Comparison of ENCODE assay signal across 19 cellular contexts in the genomic region with DNA sequence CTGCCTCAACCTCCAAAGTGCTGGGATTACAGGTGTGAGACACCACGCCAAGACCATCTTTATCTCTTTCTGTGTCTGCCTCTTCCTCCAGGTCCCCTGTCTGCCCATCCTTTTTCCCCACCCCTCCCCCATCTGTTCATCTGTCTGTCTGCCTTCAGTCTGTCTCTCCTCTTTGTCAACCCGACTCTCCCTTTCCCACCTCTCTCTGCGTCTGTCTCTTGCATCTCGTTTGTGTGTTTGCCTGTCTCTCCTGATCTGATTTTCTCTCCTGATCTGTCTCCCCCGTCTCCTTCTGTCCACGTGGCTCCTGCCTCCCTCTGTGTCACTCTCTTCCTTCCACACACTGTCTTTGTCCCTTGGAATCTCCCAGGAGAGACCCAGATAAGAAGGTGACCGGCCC. TPM values are rescaled to one million over a fixed set of nuclear protein-coding genes. Genes with fewer than 3 reads are reported as not detected.
A peak's percentile ranks its signal among the peaks of the same experiment; 100 is the strongest.
DNase-seq lines count a peak whose midpoint lies in the region; ATAC-seq and TF ChIP-seq lines count a peak whose summit lies in the region.
"Had no signal": no experiment of that assay in that cellular context is flagged by ENCODE, and none has a peak within 500 bp of the region (broad histone marks: within the 10 kb centered on the region; RNA-seq: fewer than 3 reads in every experiment).

No MANE protein-coding gene starts in this region.

- no peak overlapping the region for H3K23ac ChIP-seq in mesenchymal stem cell (ENCODE audit: low read length in 2 of 2)

- no peak overlapping the region for H2BK12ac ChIP-seq in mesenchymal stem cell (ENCODE audit: low read length in 2 of 2)

- H3K27ac ChIP-seq in breast epithelium (no peak overlapping the region), mesenchymal stem cell (ENCODE audit: low read length, poor library complexity, severe bottlenecking) (no peak overlapping the region)
- H3K27ac ChIP-seq: esophagus squamous epithelium had no signal

- no peak overlapping the region for H3K4ac ChIP-seq in mesenchymal stem cell (ENCODE audit: low read depth in 1 of 2, low read length in 2 of 2)

- WGBS in mesenchymal stem cell, result 87% methylated on average over 7 of the region's 7 CpGs

- H3K9me3 ChIP-seq in breast epithelium (no peaks in the 10 kb centered on the region), mesenchymal stem cell (ENCODE audit: control insufficient read depth, low read length) (no peaks in the 10 kb centered on the region)
- H3K9me3 ChIP-seq: esophagus squamous epithelium, SK-N-SH had no signal

- no peak overlapping the region for H4K91ac ChIP-seq in mesenchymal stem cell (ENCODE audit: low read length)

- H3K36me3 Mint-ChIP-seq in MCF 10A (ENCODE audit: insufficient read depth, unreplicated experiment), result peaks cover 69% of the 10 kb centered on the region
- peaks cover 32% of the 10 kb centered on the region for H3K36me3 Mint-ChIP-seq in activated CD8-positive, alpha-beta T cell treated with anti-CD3 and anti-CD28 coated beads for 36 hours (ENCODE audit: low read depth)
- H3K36me3 Mint-ChIP-seq: IgD-negative memory B cell had no signal

- no peak overlapping the region for H3K18ac ChIP-seq in mesenchymal stem cell (ENCODE audit: low read depth in 1 of 2, low read length in 2 of 2)

- H3K4me2 ChIP-seq in mesenchymal stem cell (ENCODE audit: low read length, poor library complexity, severe bottlenecking), result no peak overlapping the region
- H3K4me2 ChIP-seq: SK-N-SH had no signal

- no peak overlapping the region for H2BK120ac ChIP-seq in mesenchymal stem cell (ENCODE audit: low read depth, low read length)

- H3K4me1 ChIP-seq in breast epithelium (peaks cover 0 to 11% of the 10 kb centered on the region in 2 donors), mesenchymal stem cell (ENCODE audit: control insufficient read depth, insufficient read depth, low read depth, low read length) (peaks cover 18% of the 10 kb centered on the region)

- intact Hi-C loops in MCF 10A (cut with micrococcal nuclease) (no loop called here), breast epithelium (cut with DNase I; ENCODE audit: low total_unique reads) (no loop called here)
- intact Hi-C loops in activated CD8-positive, alpha-beta T cell treated with anti-CD3 and anti-CD28 coated beads for 36 hours (cut with micrococcal nuclease), result no loop called here

- DNase-seq in MCF 10A (ENCODE audit: unreplicated experiment) (no peak), breast epithelium (ENCODE audit: low spot score in 2 of 2) (no peak), mesenchymal stem cell (no peak), NCI-H774 (lab: John Stamatoyannopoulos, UW) (no peak), foreskin melanocyte (no peak)
- DNase-seq in activated CD8-positive, alpha-beta T cell treated with anti-CD3 and anti-CD28 coated beads for 36 hours, result no peak
- DNase-seq: activated effector memory CD4-positive, alpha-beta T cell treated with Interleukin-2 at 50 U/mL for 16 hours; effector CD8-positive, alpha-beta T cell; esophagus squamous epithelium; left colon; MM.1S; NCI-H1694; NCI-H2227 treated with DMSO at 0.1 percent for 48 hours; NK-92 treated with Interleukin-12 subunit alpha and Interleukin-12 subunit beta, amount 100 ng/mL, for 24 hours; SK-N-SH had no signal

- POLR2A ChIA-PET in MCF 10A (lab: Yijun Ruan, JAX), result interaction anchor here (1.3 kb wide), 1 partner anchor 9 kb away, joined by 6 read pairs; no protein-coding TSS in a partner anchor
- POLR2A ChIA-PET in activated CD8-positive, alpha-beta T cell treated with anti-CD3 and anti-CD28 coated beads for 36 hours (lab: Charles Lee), result no interaction called here

- H3K27me3 Mint-ChIP-seq in MCF 10A (ENCODE audit: insufficient read depth, unreplicated experiment), result no peaks in the 10 kb centered on the region
- H3K27me3 Mint-ChIP-seq in activated CD8-positive, alpha-beta T cell treated with anti-CD3 and anti-CD28 coated beads for 36 hours, result no peaks in the 10 kb centered on the region
- H3K27me3 Mint-ChIP-seq: IgD-negative memory B cell had no signal

- peak overlapping the region; percentile 79 for H3K27ac Mint-ChIP-seq in MCF 10A (ENCODE audit: low read depth, unreplicated experiment)
- H3K27ac Mint-ChIP-seq in activated CD8-positive, alpha-beta T cell treated with anti-CD3 and anti-CD28 coated beads for 36 hours, result peak overlapping the region; percentile 9
- H3K27ac Mint-ChIP-seq: mesothelial cell of epicardium had no signal

- no peak overlapping the region for H4K8ac ChIP-seq in mesenchymal stem cell (ENCODE audit: low read length)

- no peak overlapping the region for H2BK15ac ChIP-seq in mesenchymal stem cell (ENCODE audit: low read depth, poor library complexity, severe bottlenecking)

- no peak for ATAC-seq in activated CD8-positive, alpha-beta T cell treated with anti-CD3 and anti-CD28 coated beads for 36 hours
- ATAC-seq in HG02798 (IDR thresholded peaks at IDR 0.05; ENCODE audit: poor library complexity, unreplicated experiment), result no peak
- ATAC-seq: HCT116, left colon had no signal

- peaks cover 19% of the 10 kb centered on the region for H3K79me1 ChIP-seq in mesenchymal stem cell (replicated peaks; ENCODE audit: low read length, poor library complexity, severe bottlenecking)

- H3K4me3 Mint-ChIP-seq in MCF 10A (ENCODE audit: unreplicated experiment), result no peak overlapping the region
- no peak overlapping the region for H3K4me3 Mint-ChIP-seq in activated CD8-positive, alpha-beta T cell treated with anti-CD3 and anti-CD28 coated beads for 36 hours
- H3K4me3 Mint-ChIP-seq: mesothelial cell of epicardium had no signal

- H3K4me3 ChIP-seq in breast epithelium, result no peak overlapping the region
- H3K4me3 ChIP-seq in mesenchymal stem cell (ENCODE audit: insufficient read depth in 1 of 2, low read depth in 1 of 2, low read length in 2 of 2), result no peak overlapping the region
- H3K4me3 ChIP-seq: esophagus squamous epithelium had no signal

- no peak for TF ChIP-seq POLR2A in breast epithelium (IDR thresholded peaks at IDR 0.05)

- TF ChIP-seq CTCF in MCF 10A (IDR thresholded peaks at IDR 0.05; ENCODE audit: unreplicated experiment), result no peak
- TF ChIP-seq CTCF in breast epithelium (IDR thresholded peaks at IDR 0.05), result no peak
- no peak for TF ChIP-seq CTCF in activated CD8-positive, alpha-beta T cell treated with anti-CD3 and anti-CD28 coated beads for 36 hours (IDR thresholded peaks at IDR 0.05)

- no peaks in the 10 kb centered on the region for H3K36me3 ChIP-seq in breast epithelium
- H3K36me3 ChIP-seq in mesenchymal stem cell (ENCODE audit: control insufficient read depth in 1 of 2, insufficient read depth in 2 of 2, low read depth in 1 of 2, low read length in 2 of 2), result peaks cover 23 to 74% of the 10 kb centered on the region in 2 experiments

- H2BK5ac ChIP-seq in mesenchymal stem cell (ENCODE audit: low read depth, low read length, poor library complexity, severe bottlenecking), result peak overlapping the region; percentile 10

- CTCF ChIA-PET in MCF 10A (lab: Yijun Ruan, JAX), result interaction anchor here (0.6 kb wide), 1 partner anchor 32 kb away, joined by 3 read pairs; no protein-coding TSS in a partner anchor
- CTCF ChIA-PET in activated CD8-positive, alpha-beta T cell treated with anti-CD3 and anti-CD28 coated beads for 36 hours (lab: Charles Lee), result interaction anchor here (2.4 kb wide), 1 partner anchor 32 kb away, joined by 7 read pairs; no protein-coding TSS in a partner anchor

- H3K9me3 Mint-ChIP-seq in MCF 10A (ENCODE audit: unreplicated experiment), result no peaks in the 10 kb centered on the region
- no peaks in the 10 kb centered on the region for H3K9me3 Mint-ChIP-seq in activated CD8-positive, alpha-beta T cell treated with anti-CD3 and anti-CD28 coated beads for 36 hours
- H3K9me3 Mint-ChIP-seq: IgD-negative memory B cell, mesothelial cell of epicardium had no signal

- no peak overlapping the region for H3K14ac ChIP-seq in mesenchymal stem cell (ENCODE audit: low read length in 2 of 2)

- BruUV-seq in MCF 10A (replicated peaks; lab: Mats Ljungman, UMichigan), result no TSS peak

- H2AFZ ChIP-seq in mesenchymal stem cell (ENCODE audit: low read depth, low read length), result no peak overlapping the region

- peaks cover 13% of the 10 kb centered on the region for H3K4me1 Mint-ChIP-seq in MCF 10A (ENCODE audit: insufficient read depth, unreplicated experiment)
- peaks cover 36% of the 10 kb centered on the region for H3K4me1 Mint-ChIP-seq in activated CD8-positive, alpha-beta T cell treated with anti-CD3 and anti-CD28 coated beads for 36 hours (ENCODE audit: low read depth)
- H3K4me1 Mint-ChIP-seq: mesothelial cell of epicardium had no signal

- no peak overlapping the region for H2AK5ac ChIP-seq in mesenchymal stem cell (ENCODE audit: low read length, severe bottlenecking)

- no peak overlapping the region for H3K9ac ChIP-seq in mesenchymal stem cell (ENCODE audit: low read length)
- H3K9ac ChIP-seq: SK-N-SH had no signal

- H3K27me3 ChIP-seq in breast epithelium, result no peaks in the 10 kb centered on the region
- no peaks in the 10 kb centered on the region for H3K27me3 ChIP-seq in mesenchymal stem cell (ENCODE audit: control insufficient read depth in 1 of 2, insufficient read depth in 1 of 2, low read length in 2 of 2)
- H3K27me3 ChIP-seq: esophagus squamous epithelium had no signal

RNA-seq across cellular contexts. Expression of a gene that starts 10.0 kb away (rescaled TPM):
- total RNA-seq in MCF 10A (2022), result 168 and 178 TPM in 2 replicates
- total RNA-seq in breast epithelium, result 10 to 100 TPM; 31.8 to 61.6 (median 52.2) TPM
- 100 to 1,000 TPM; 152 to 153 TPM for total RNA-seq in activated CD8-positive, alpha-beta T cell treated with anti-CD3 and anti-CD28 coated beads for 36 hours
- polyA plus RNA-seq in mesenchymal stem cell (2013, experiment 1 of 2), result 106 TPM
- 104 TPM for polyA plus RNA-seq in mesenchymal stem cell (2013, experiment 2 of 2)

RNA-seq across cellular contexts. Expression of a gene that starts 19.0 kb away (rescaled TPM):
- total RNA-seq in MCF 10A (2022), result 0.33 and 0.42 TPM in 2 replicates
- 1 to 10 TPM; 1.8 to 2.5 (median 2.3) TPM for total RNA-seq in breast epithelium
- total RNA-seq in activated CD8-positive, alpha-beta T cell treated with anti-CD3 and anti-CD28 coated beads for 36 hours, result 1 to 10 TPM; 3.7 to 4.2 TPM
- 2.3 TPM for polyA plus RNA-seq in mesenchymal stem cell (2013, experiment 1 of 2)
- polyA plus RNA-seq in mesenchymal stem cell (2013, experiment 2 of 2), result 2.1 TPM

RNA-seq across cellular contexts. Expression of a gene that starts 20.4 kb away (rescaled TPM):
- 3.5 and 5.1 TPM in 2 replicates for total RNA-seq in MCF 10A (2022)
- total RNA-seq in breast epithelium, result 10 to 100 TPM in 1 of 3 donors, 1 to 10 TPM in 2; 5.9 to 15.1 (median 7.2) TPM
- 1 to 10 TPM; 2.6 to 3.0 TPM for total RNA-seq in activated CD8-positive, alpha-beta T cell treated with anti-CD3 and anti-CD28 coated beads for 36 hours
- 30.0 TPM for polyA plus RNA-seq in mesenchymal stem cell (2013, experiment 1 of 2)
- polyA plus RNA-seq in mesenchymal stem cell (2013, experiment 2 of 2), result 31.0 TPM

RNA-seq across cellular contexts. Expression of a gene that starts 49.4 kb away (rescaled TPM):
- total RNA-seq in MCF 10A (2022) (13.3 and 29.3 TPM in 2 replicates), breast epithelium (100 to 1,000 TPM in 1 of 3 donors, 10 to 100 TPM in 2; 29.8 to 109 (median 38.4) TPM)
- total RNA-seq in activated CD8-positive, alpha-beta T cell treated with anti-CD3 and anti-CD28 coated beads for 36 hours, result 10 to 100 TPM; 70.0 to 71.2 TPM
- 167 TPM for polyA plus RNA-seq in mesenchymal stem cell (2013, experiment 1 of 2)
- 130 TPM for polyA plus RNA-seq in mesenchymal stem cell (2013, experiment 2 of 2)
